ENCODE assay signal across 29 cellular contexts in the genomic region with DNA sequence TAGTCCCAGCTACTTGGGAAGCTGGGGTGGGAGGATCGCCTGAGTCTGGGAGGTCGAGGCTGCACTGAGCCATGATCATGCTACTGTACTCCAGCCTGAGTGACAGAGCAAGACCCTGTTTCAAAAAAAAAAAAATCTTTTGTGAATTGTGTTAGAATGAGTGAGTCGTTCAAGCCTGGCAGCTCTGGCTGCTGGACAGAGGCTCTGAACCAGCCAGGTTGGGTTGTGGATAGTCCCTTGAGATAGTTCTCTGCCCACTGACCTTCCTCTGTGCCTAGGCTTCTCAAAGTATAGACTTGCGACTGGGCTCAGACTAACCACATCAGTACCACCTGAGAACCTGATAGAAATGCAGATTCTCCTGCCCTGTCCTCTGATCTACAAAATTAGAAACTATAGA.
"Had no signal": no experiment of that assay in that cellular context is flagged by ENCODE, and none has a peak within 500 bp of the region (broad histone marks: within the 10 kb centered on the region; RNA-seq: fewer than 3 reads in every experiment).

No MANE protein-coding gene starts in this region.

- H3K27me3 Mint-ChIP-seq: activated naive CD8-positive, alpha-beta T cell treated with anti-CD3 and anti-CD28 coated beads for 36 hours; central memory CD8-positive, alpha-beta T cell; effector memory CD8-positive, alpha-beta T cell; naive B cell; T-cell had no signal

- H2AFZ ChIP-seq: hepatocyte had no signal

- H3K4me3 Mint-ChIP-seq: activated naive CD8-positive, alpha-beta T cell treated with anti-CD3 and anti-CD28 coated beads for 36 hours; central memory CD8-positive, alpha-beta T cell; effector memory CD8-positive, alpha-beta T cell; stimulated activated naive B cell treated with anti-CD40 and anti-IgM and Interleukin-4, amounts not matched to agents 10 μg/mL and 1 μg/mL and 100 μg/mL, for 72 hours; T-cell had no signal

- DNase-seq: activated CD4-positive, alpha-beta T cell treated with anti-CD3 and anti-CD28 coated beads for 1 hour; activated CD8-positive, alpha-beta memory T cell treated with anti-CD3 and anti-CD28 coated beads, Interleukin-2, amount 50 U/mL, for 4 hours; activated gamma-delta T cell; activated naive CD8-positive, alpha-beta T cell treated with anti-CD3 and anti-CD28 coated beads for 36 hours; activated T-cell treated with anti-CD3 and anti-CD28 coated beads, Interleukin-2, amount 50 U/mL, for 48 hours; colonic mucosa; dorsolateral prefrontal cortex; effector memory CD8-positive, alpha-beta T cell; glutamatergic neuron; lower lobe of right lung; naive B cell; retina; sigmoid colon; stimulated activated CD4-positive, alpha-beta T cell treated with anti-CD3 and anti-CD28 coated beads, Interleukin-2, amount 100 ng/mL, for 48 hours; stimulated activated CD8-positive, alpha-beta memory T cell treated with anti-CD3 and anti-CD28 coated beads, Interleukin-4, amount 100 ng/mL, for 48 hours; stimulated activated naive B cell treated with anti-CD40 and anti-IgM and Interleukin-4, amounts not matched to agents 10 μg/mL and 1 μg/mL and 100 μg/mL, for 72 hours; T-cell; T-helper 9 cell; upper lobe of right lung had no signal

- H3K27ac ChIP-seq: breast epithelium, colonic mucosa, dorsolateral prefrontal cortex, esophagus muscularis mucosa, hepatocyte, lower lobe of right lung, neutrophil, sigmoid colon, SK-N-MC, thoracic aorta, upper lobe of right lung had no signal

- H3K27me3 ChIP-seq: breast epithelium, colonic mucosa, dorsolateral prefrontal cortex, esophagus muscularis mucosa, hepatocyte, sigmoid colon, upper lobe of right lung had no signal

- H3K27ac Mint-ChIP-seq: activated naive CD8-positive, alpha-beta T cell treated with anti-CD3 and anti-CD28 coated beads for 36 hours; effector memory CD8-positive, alpha-beta T cell; naive B cell; stimulated activated naive B cell treated with anti-CD40 and anti-IgM and Interleukin-4, amounts not matched to agents 10 μg/mL and 1 μg/mL and 100 μg/mL, for 72 hours had no signal

- H3K4me3 ChIP-seq: breast epithelium, colonic mucosa, dorsolateral prefrontal cortex, esophagus muscularis mucosa, hepatocyte, lower lobe of right lung, sigmoid colon, SK-N-MC, thoracic aorta, upper lobe of right lung had no signal

- ATAC-seq: effector memory CD8-positive, alpha-beta T cell; left lobe of liver; lower lobe of right lung; stimulated activated naive B cell treated with anti-CD40 and anti-IgM and Interleukin-4, amounts not matched to agents 10 μg/mL and 1 μg/mL and 100 μg/mL, for 72 hours; T-cell; upper lobe of right lung had no signal

- H3K4me2 ChIP-seq: hepatocyte had no signal

- H3K36me3 Mint-ChIP-seq: immature natural killer cell; naive B cell; stimulated activated naive B cell treated with anti-CD40 and anti-IgM and Interleukin-4, amounts not matched to agents 10 μg/mL and 1 μg/mL and 100 μg/mL, for 72 hours; T-cell had no signal

- H3K9me3 ChIP-seq: breast epithelium, colonic mucosa, esophagus muscularis mucosa, lower lobe of right lung, neutrophil, sigmoid colon, thoracic aorta, upper lobe of right lung had no signal

- H3K4me1 ChIP-seq: breast epithelium, colonic mucosa had no signal

- H3K9me3 Mint-ChIP-seq: activated naive CD8-positive, alpha-beta T cell treated with anti-CD3 and anti-CD28 coated beads for 36 hours; central memory CD8-positive, alpha-beta T cell; effector memory CD8-positive, alpha-beta T cell; immature natural killer cell; naive B cell; stimulated activated naive B cell treated with anti-CD40 and anti-IgM and Interleukin-4, amounts not matched to agents 10 μg/mL and 1 μg/mL and 100 μg/mL, for 72 hours; T-cell had no signal

- H3K36me3 ChIP-seq: breast epithelium, colonic mucosa, esophagus muscularis mucosa, lower lobe of right lung, neutrophil, sigmoid colon, thoracic aorta, upper lobe of right lung had no signal

- FAIRE-seq: frontal cortex had no signal
